In the genomic region with DNA sequence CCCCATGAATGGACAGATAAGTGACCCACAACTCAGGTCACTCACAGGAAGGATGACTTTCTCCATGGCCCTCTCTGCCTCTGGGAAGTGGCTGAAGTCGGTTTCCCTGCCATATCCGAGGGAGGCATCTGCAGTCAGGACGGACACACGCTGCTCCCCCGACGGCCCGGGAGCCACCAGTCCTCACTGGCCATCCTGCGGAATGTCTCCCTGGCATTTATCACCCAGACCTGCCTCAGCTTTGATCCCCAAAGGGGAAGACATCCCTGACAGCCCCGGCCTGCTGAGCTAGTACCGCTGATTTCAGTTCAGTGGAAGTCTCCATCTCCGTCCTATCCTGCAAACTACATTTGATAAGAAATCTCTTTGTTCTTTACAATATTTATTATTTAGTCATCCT, we compare ENCODE assay signal across 36 cellular contexts.
"Had no signal": no experiment of that assay in that cellular context is flagged by ENCODE, and none has a peak within 500 bp of the region (broad histone marks: within the 10 kb centered on the region; RNA-seq: fewer than 3 reads in every experiment).

No MANE protein-coding gene starts in this region.

- FAIRE-seq: astrocyte, TTC549 had no signal

- H3K4me3 Mint-ChIP-seq: activated B cell treated with CpG ODN at 0.5 μM for 24 hours; activated CD4-positive, alpha-beta memory T cell treated with anti-CD3 and anti-CD28 coated beads for 36 hours; activated CD4-positive, alpha-beta T cell treated with anti-CD3 and anti-CD28 coated beads, Interleukin-2, amount 10 ng/mL, durations not matched to agents 24 days and 14 days; activated CD8-positive, alpha-beta T cell treated with anti-CD3 and anti-CD28 coated beads for 36 hours; activated naive CD4-positive, alpha-beta T cell treated with anti-CD3 and anti-CD28 coated beads for 36 hours; activated naive CD8-positive, alpha-beta T cell treated with anti-CD3 and anti-CD28 coated beads for 36 hours; activated T-cell treated with anti-CD3 and anti-CD28 coated beads, Interleukin-2, amount 50 U/mL, for 4 hours; activated T-cell treated with anti-CD3 and anti-CD28 coated beads, Interleukin-2, amount 50 U/mL, for 72 hours; activated T-helper 1 cell treated with anti-CD3 and anti-CD28 coated beads, Interleukin-12 subunit alpha, Interleukin-12 subunit beta, Interleukin-2, Interleukin-4 antibody, amounts not matched to agents 30 ng/mL and 10 ng/mL and 1 ng/mL, durations not matched to agents 14 hours and 24 hours and 36 hours; activated T-helper 17 cell treated with anti-CD3 and anti-CD28 coated beads, Interleukin-2, amount 50 U/mL, for 72 hours; T-helper 1 cell treated with Interleukin-12 subunit alpha and Interleukin-12 subunit beta and Interleukin-4 antibody, amounts not matched to agents 30 μg/mL and 1 μg/mL, for 36 hours; T-helper 2 cell treated with Interferon-gamma antibody and Interleukin-4, amounts not matched to agents 5 μg/mL and 100 μg/mL, for 36 hours had no signal

- H3K4me1 Mint-ChIP-seq: activated B cell treated with CpG ODN at 0.5 μM for 24 hours; activated CD4-positive, alpha-beta T cell treated with anti-CD3 and anti-CD28 coated beads, Interleukin-2, amount 10 ng/mL, durations not matched to agents 24 days and 14 days; activated naive CD8-positive, alpha-beta T cell treated with anti-CD3 and anti-CD28 coated beads for 36 hours; activated T-helper 17 cell treated with anti-CD3 and anti-CD28 coated beads, Interleukin-2, amount 50 U/mL, for 72 hours had no signal

- H3K27ac Mint-ChIP-seq: activated B cell treated with CpG ODN at 0.5 μM for 24 hours; activated CD4-positive, alpha-beta memory T cell treated with anti-CD3 and anti-CD28 coated beads for 36 hours; activated CD4-positive, alpha-beta T cell treated with anti-CD3 and anti-CD28 coated beads, Interleukin-2, amount 10 ng/mL, durations not matched to agents 24 days and 14 days; activated CD8-positive, alpha-beta T cell treated with anti-CD3 and anti-CD28 coated beads for 36 hours; activated naive CD4-positive, alpha-beta T cell treated with anti-CD3 and anti-CD28 coated beads for 36 hours; activated naive CD4-positive, alpha-beta T cell treated with anti-CD3 and anti-CD28 coated beads, Interleukin-2, amount 50 U/mL, for 72 hours; activated naive CD8-positive, alpha-beta T cell treated with anti-CD3 and anti-CD28 coated beads for 36 hours; activated T-cell treated with anti-CD3 and anti-CD28 coated beads, Interleukin-2, amount 50 U/mL, for 72 hours; activated T-helper 1 cell treated with anti-CD3 and anti-CD28 coated beads, Interleukin-12 subunit alpha, Interleukin-12 subunit beta, Interleukin-2, Interleukin-4 antibody, amounts not matched to agents 30 ng/mL and 10 ng/mL and 1 ng/mL, durations not matched to agents 14 hours and 24 hours and 36 hours; activated T-helper 17 cell treated with anti-CD3 and anti-CD28 coated beads, Interleukin-2, amount 50 U/mL, for 72 hours; T-helper 1 cell treated with Interleukin-12 subunit alpha and Interleukin-12 subunit beta and Interleukin-4 antibody, amounts not matched to agents 30 μg/mL and 1 μg/mL, for 36 hours; T-helper 2 cell treated with Interferon-gamma antibody and Interleukin-4, amounts not matched to agents 5 μg/mL and 100 μg/mL, for 36 hours had no signal

- H3K27me3 ChIP-seq: adrenal gland, brain microvascular endothelial cell had no signal

- H3K36me3 Mint-ChIP-seq: activated CD4-positive, alpha-beta memory T cell treated with anti-CD3 and anti-CD28 coated beads for 36 hours; activated naive CD4-positive, alpha-beta T cell treated with anti-CD3 and anti-CD28 coated beads, Interleukin-2, amount 50 U/mL, for 72 hours; activated naive CD8-positive, alpha-beta T cell treated with anti-CD3 and anti-CD28 coated beads for 36 hours had no signal

- H3K9me3 ChIP-seq: adrenal gland, body of pancreas, breast epithelium had no signal

- H3K36me3 ChIP-seq: adrenal gland, brain microvascular endothelial cell, breast epithelium had no signal

- H3K4me1 ChIP-seq: adrenal gland, body of pancreas, breast epithelium had no signal

- H3K9me3 Mint-ChIP-seq: activated CD4-positive, alpha-beta memory T cell treated with anti-CD3 and anti-CD28 coated beads for 36 hours; activated CD4-positive, alpha-beta T cell treated with anti-CD3 and anti-CD28 coated beads, Interleukin-2, amount 10 ng/mL, durations not matched to agents 24 days and 14 days; activated CD8-positive, alpha-beta T cell treated with anti-CD3 and anti-CD28 coated beads for 36 hours; activated naive CD4-positive, alpha-beta T cell treated with anti-CD3 and anti-CD28 coated beads for 36 hours; activated T-cell treated with anti-CD3 and anti-CD28 coated beads, Interleukin-2, amount 50 U/mL, for 4 hours; activated T-helper 1 cell treated with anti-CD3 and anti-CD28 coated beads, Interleukin-12 subunit alpha, Interleukin-12 subunit beta, Interleukin-2, Interleukin-4 antibody, amounts not matched to agents 30 ng/mL and 10 ng/mL and 1 ng/mL, durations not matched to agents 14 hours and 24 hours and 36 hours; T-helper 1 cell treated with Interleukin-12 subunit alpha and Interleukin-12 subunit beta and Interleukin-4 antibody, amounts not matched to agents 30 μg/mL and 1 μg/mL, for 36 hours; T-helper 2 cell treated with Interferon-gamma antibody and Interleukin-4, amounts not matched to agents 5 μg/mL and 100 μg/mL, for 36 hours had no signal

- H3K27ac ChIP-seq: adrenal gland, body of pancreas, brain microvascular endothelial cell, breast epithelium, VCaP had no signal

- H3K4me3 ChIP-seq: adrenal gland, body of pancreas, breast epithelium had no signal

- H3K27me3 Mint-ChIP-seq: activated B cell treated with CpG ODN at 0.5 μM for 24 hours; activated CD4-positive, alpha-beta T cell treated with anti-CD3 and anti-CD28 coated beads, Interleukin-2, amount 10 ng/mL, durations not matched to agents 24 days and 14 days; activated CD8-positive, alpha-beta T cell treated with anti-CD3 and anti-CD28 coated beads for 36 hours had no signal

- DNase-seq: activated B cell treated with CpG ODN at 0.5 μM for 24 hours; activated CD4-positive, alpha-beta memory T cell treated with anti-CD3 and anti-CD28 coated beads for 36 hours; activated CD4-positive, alpha-beta T cell treated with anti-CD3 and anti-CD28 coated beads for 4 hours; activated CD4-positive, alpha-beta T cell treated with anti-CD3 and anti-CD28 coated beads, Interleukin-2, amount 10 ng/mL, durations not matched to agents 24 days and 14 days; activated CD4-positive, alpha-beta T cell treated with anti-CD3 and anti-CD28 coated beads, Interleukin-2, amount 50 U/mL, for 1 hour; activated CD4-positive, alpha-beta T cell treated with anti-CD3 and anti-CD28 coated beads, Interleukin-2, amount 50 U/mL, for 4 hours; activated CD4-positive, CD25-positive, alpha-beta regulatory T cell treated with anti-CD3 and anti-CD28 coated beads, Interleukin-2, amount 50 U/mL, for 72 hours; activated CD8-positive, alpha-beta memory T cell treated with anti-CD3 and anti-CD28 coated beads, Interleukin-2, amount 50 U/mL, for 4 hours; activated CD8-positive, alpha-beta T cell treated with anti-CD3 and anti-CD28 coated beads for 36 hours; activated effector memory CD4-positive, alpha-beta T cell treated with anti-CD3 and anti-CD28 coated beads, Interleukin-2, amount 50 U/mL, for 16 hours; activated gamma-delta T cell treated with Interleukin-2 at 50 U/mL for 16 hours; activated naive CD4-positive, alpha-beta T cell; activated naive CD4-positive, alpha-beta T cell treated with anti-CD3 and anti-CD28 coated beads for 36 hours; activated naive CD4-positive, alpha-beta T cell treated with anti-CD3 and anti-CD28 coated beads, Interleukin-2, amount 50 U/mL, for 16 hours; activated naive CD8-positive, alpha-beta T cell treated with anti-CD3 and anti-CD28 coated beads for 36 hours; activated T-cell treated with anti-CD3 and anti-CD28 coated beads for 4 hours; activated T-cell treated with anti-CD3 and anti-CD28 coated beads, Interleukin-2, amount 50 U/mL, for 1 hour; activated T-cell treated with anti-CD3 and anti-CD28 coated beads, Interleukin-2, amount 50 U/mL, for 4 hours; activated T-cell treated with anti-CD3 and anti-CD28 coated beads, Interleukin-2, amount 50 U/mL, for 72 hours; adrenal gland; amniotic stem cell; body of pancreas; brain microvascular endothelial cell; central memory CD4-positive, alpha-beta T cell; T-helper 1 cell; T-helper 2 cell; T-helper 9 cell had no signal
